ENCODE assay signal across 1 cellular context in genomic region chr2:111522231-111522768, GRCh38.
TF ChIP-seq lines count a peak whose summit lies in the region.

No MANE protein-coding gene starts in this region.

TF ChIP-seq in HepG2, 621 proteins besides CTCF, POLR2A, EP300 and RAD21 (continued from another document and continues in another):
- TF ChIP-seq, protein P1, sequence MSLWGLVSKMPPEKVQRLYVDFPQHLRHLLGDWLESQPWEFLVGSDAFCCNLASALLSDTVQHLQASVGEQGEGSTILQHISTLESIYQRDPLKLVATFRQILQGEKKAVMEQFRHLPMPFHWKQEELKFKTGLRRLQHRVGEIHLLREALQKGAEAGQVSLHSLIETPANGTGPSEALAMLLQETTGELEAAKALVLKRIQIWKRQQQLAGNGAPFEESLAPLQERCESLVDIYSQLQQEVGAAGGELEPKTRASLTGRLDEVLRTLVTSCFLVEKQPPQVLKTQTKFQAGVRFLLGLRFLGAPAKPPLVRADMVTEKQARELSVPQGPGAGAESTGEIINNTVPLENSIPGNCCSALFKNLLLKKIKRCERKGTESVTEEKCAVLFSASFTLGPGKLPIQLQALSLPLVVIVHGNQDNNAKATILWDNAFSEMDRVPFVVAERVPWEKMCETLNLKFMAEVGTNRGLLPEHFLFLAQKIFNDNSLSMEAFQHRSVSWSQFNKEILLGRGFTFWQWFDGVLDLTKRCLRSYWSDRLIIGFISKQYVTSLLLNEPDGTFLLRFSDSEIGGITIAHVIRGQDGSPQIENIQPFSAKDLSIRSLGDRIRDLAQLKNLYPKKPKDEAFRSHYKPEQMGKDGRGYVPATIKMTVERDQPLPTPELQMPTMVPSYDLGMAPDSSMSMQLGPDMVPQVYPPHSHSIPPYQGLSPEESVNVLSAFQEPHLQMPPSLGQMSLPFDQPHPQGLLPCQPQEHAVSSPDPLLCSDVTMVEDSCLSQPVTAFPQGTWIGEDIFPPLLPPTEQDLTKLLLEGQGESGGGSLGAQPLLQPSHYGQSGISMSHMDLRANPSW (CRISPR knock-in tag; IDR thresholded peaks at IDR 0.05; ENCODE audit: borderline replicate concordance): no peak
- TF ChIP-seq SRF (IDR thresholded peaks at IDR 0.05; ENCODE audit: low read depth, low read length) (no peak), RFXAP (CRISPR knock-in tag; IDR thresholded peaks at IDR 0.05; ENCODE audit: borderline replicate concordance) (no peak), ZNF772 (CRISPR knock-in tag; IDR thresholded peaks at IDR 0.05) (no peak), BRCA1 (CRISPR knock-in tag; IDR thresholded peaks at IDR 0.05) (no peak), ZNF878 (CRISPR knock-in tag; IDR thresholded peaks at IDR 0.05) (no peak), HNRNPLL (IDR thresholded peaks at IDR 0.05; ENCODE audit: low read depth, low read length, poor library complexity, severe bottlenecking) (no peak), YEATS2 (CRISPR knock-in tag; IDR thresholded peaks at IDR 0.05; ENCODE audit: borderline replicate concordance) (no peak), ONECUT2 (CRISPR knock-in tag; IDR thresholded peaks at IDR 0.05) (no peak), ZNF468 (CRISPR knock-in tag; IDR thresholded peaks at IDR 0.05) (no peak), KLF12 (CRISPR knock-in tag; IDR thresholded peaks at IDR 0.05; ENCODE audit: borderline replicate concordance) (no peak), ZNF564 (CRISPR knock-in tag; IDR thresholded peaks at IDR 0.05) (no peak), TRIM24 (CRISPR knock-in tag; IDR thresholded peaks at IDR 0.05) (no peak), ZNF180 (CRISPR knock-in tag; IDR thresholded peaks at IDR 0.05; ENCODE audit: borderline replicate concordance, low read depth) (no peak), ZNF629 (CRISPR knock-in tag; conservative IDR thresholded peaks at IDR 0.05) (peak; percentile 98), DR1 (CRISPR knock-in tag; IDR thresholded peaks at IDR 0.05) (no peak), AHR (CRISPR knock-in tag; IDR thresholded peaks at IDR 0.05) (no peak), FOXK1 (CRISPR knock-in tag; IDR thresholded peaks at IDR 0.05; ENCODE audit: borderline replicate concordance, low read depth) (peak; percentile 57; the same call in 1 of the 2 replicates), SOX13 (IDR thresholded peaks at IDR 0.05) (no peak), SOX13 (CRISPR knock-in tag; conservative IDR thresholded peaks at IDR 0.05 in 1 of 2, IDR thresholded peaks at IDR 0.05 in 1 of 2) (peak in 1 of 2 experiments; percentile 87; a peak in 2 of 4 replicates), ZNF749 (CRISPR knock-in tag; IDR thresholded peaks at IDR 0.05; ENCODE audit: borderline replicate concordance) (no peak), SMYD3 (CRISPR knock-in tag; IDR thresholded peaks at IDR 0.05) (no peak), HDAC2 (CRISPR knock-in tag; IDR thresholded peaks at IDR 0.05) (no peak), ZNF703 (CRISPR knock-in tag; IDR thresholded peaks at IDR 0.05; ENCODE audit: borderline replicate concordance) (no peak), TEF (CRISPR knock-in tag; IDR thresholded peaks at IDR 0.05) (no peak), ZNF33A (CRISPR knock-in tag; IDR thresholded peaks at IDR 0.05; ENCODE audit: borderline replicate concordance) (no peak), CEBPB (IDR thresholded peaks at IDR 0.05; ENCODE audit: borderline replicate concordance, low read depth, low read length) (peak; percentile 50; the same call in 1 of the 2 replicates), SNAI1 (CRISPR knock-in tag; IDR thresholded peaks at IDR 0.05; ENCODE audit: borderline replicate concordance) (no peak), PRPF4 (IDR thresholded peaks at IDR 0.05; ENCODE audit: low read depth, low read length, poor library complexity, severe bottlenecking) (no peak), NR2F6 (IDR thresholded peaks at IDR 0.05) (peak; percentile 56), NR2F6 (CRISPR knock-in tag; IDR thresholded peaks at IDR 0.05) (peak; percentile 76; the same call in 1 of the 2 replicates), PBX2 (CRISPR knock-in tag; IDR thresholded peaks at IDR 0.05) (no peak), SMARCE1 (IDR thresholded peaks at IDR 0.05; ENCODE audit: borderline replicate concordance) (no peak), U2AF1 (optimal IDR thresholded peaks at IDR 0.05; ENCODE audit: low read depth, low read length) (no peak), SIN3A (IDR thresholded peaks at IDR 0.05; ENCODE audit: borderline replicate concordance, low read depth, low read length) (no peak), ZNF160 (CRISPR knock-in tag; IDR thresholded peaks at IDR 0.05) (no peak), RCOR2 (CRISPR knock-in tag; IDR thresholded peaks at IDR 0.05) (peak; percentile 80), ZNF331 (CRISPR knock-in tag; IDR thresholded peaks at IDR 0.05) (peak; percentile 60; the same call in 1 of the 2 replicates), ZNF101 (CRISPR knock-in tag; IDR thresholded peaks at IDR 0.05; ENCODE audit: borderline replicate concordance, low read depth) (no peak), TBX3 (IDR thresholded peaks at IDR 0.05; ENCODE audit: borderline replicate concordance) (no peak), ZNF792 (CRISPR knock-in tag; IDR thresholded peaks at IDR 0.05) (0 out of 2 replicates have a peak, but pooled peaks have one; percentile 46), ZNF572 (CRISPR knock-in tag; IDR thresholded peaks at IDR 0.05) (no peak), FOXP4 (CRISPR knock-in tag; IDR thresholded peaks at IDR 0.05) (no peak), ZNF557 (CRISPR knock-in tag; IDR thresholded peaks at IDR 0.05) (no peak), CENPT (CRISPR knock-in tag; IDR thresholded peaks at IDR 0.05; ENCODE audit: low read depth) (no peak), RELA (CRISPR knock-in tag; IDR thresholded peaks at IDR 0.05) (no peak), NFE2L1 (CRISPR knock-in tag; IDR thresholded peaks at IDR 0.05; ENCODE audit: borderline replicate concordance) (no peak), HDAC6 (IDR thresholded peaks at IDR 0.05; ENCODE audit: low read depth, low read length) (no peak), ZNF788 (CRISPR knock-in tag; IDR thresholded peaks at IDR 0.05; ENCODE audit: borderline replicate concordance) (no peak; the same call in 1 of the 2 replicates)
- TF ChIP-seq, protein P2, sequence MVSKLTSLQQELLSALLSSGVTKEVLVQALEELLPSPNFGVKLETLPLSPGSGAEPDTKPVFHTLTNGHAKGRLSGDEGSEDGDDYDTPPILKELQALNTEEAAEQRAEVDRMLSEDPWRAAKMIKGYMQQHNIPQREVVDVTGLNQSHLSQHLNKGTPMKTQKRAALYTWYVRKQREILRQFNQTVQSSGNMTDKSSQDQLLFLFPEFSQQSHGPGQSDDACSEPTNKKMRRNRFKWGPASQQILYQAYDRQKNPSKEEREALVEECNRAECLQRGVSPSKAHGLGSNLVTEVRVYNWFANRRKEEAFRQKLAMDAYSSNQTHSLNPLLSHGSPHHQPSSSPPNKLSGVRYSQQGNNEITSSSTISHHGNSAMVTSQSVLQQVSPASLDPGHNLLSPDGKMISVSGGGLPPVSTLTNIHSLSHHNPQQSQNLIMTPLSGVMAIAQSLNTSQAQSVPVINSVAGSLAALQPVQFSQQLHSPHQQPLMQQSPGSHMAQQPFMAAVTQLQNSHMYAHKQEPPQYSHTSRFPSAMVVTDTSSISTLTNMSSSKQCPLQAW (CRISPR knock-in tag; IDR thresholded peaks at IDR 0.05): no peak
- TF ChIP-seq, protein P3, sequence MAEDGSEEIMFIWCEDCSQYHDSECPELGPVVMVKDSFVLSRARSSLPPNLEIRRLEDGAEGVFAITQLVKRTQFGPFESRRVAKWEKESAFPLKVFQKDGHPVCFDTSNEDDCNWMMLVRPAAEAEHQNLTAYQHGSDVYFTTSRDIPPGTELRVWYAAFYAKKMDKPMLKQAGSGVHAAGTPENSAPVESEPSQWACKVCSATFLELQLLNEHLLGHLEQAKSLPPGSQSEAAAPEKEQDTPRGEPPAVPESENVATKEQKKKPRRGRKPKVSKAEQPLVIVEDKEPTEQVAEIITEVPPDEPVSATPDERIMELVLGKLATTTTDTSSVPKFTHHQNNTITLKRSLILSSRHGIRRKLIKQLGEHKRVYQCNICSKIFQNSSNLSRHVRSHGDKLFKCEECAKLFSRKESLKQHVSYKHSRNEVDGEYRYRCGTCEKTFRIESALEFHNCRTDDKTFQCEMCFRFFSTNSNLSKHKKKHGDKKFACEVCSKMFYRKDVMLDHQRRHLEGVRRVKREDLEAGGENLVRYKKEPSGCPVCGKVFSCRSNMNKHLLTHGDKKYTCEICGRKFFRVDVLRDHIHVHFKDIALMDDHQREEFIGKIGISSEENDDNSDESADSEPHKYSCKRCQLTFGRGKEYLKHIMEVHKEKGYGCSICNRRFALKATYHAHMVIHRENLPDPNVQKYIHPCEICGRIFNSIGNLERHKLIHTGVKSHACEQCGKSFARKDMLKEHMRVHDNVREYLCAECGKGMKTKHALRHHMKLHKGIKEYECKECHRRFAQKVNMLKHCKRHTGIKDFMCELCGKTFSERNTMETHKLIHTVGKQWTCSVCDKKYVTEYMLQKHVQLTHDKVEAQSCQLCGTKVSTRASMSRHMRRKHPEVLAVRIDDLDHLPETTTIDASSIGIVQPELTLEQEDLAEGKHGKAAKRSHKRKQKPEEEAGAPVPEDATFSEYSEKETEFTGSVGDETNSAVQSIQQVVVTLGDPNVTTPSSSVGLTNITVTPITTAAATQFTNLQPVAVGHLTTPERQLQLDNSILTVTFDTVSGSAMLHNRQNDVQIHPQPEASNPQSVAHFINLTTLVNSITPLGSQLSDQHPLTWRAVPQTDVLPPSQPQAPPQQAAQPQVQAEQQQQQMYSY (CRISPR knock-in tag; IDR thresholded peaks at IDR 0.05): no peak
- TF ChIP-seq, protein P4, sequence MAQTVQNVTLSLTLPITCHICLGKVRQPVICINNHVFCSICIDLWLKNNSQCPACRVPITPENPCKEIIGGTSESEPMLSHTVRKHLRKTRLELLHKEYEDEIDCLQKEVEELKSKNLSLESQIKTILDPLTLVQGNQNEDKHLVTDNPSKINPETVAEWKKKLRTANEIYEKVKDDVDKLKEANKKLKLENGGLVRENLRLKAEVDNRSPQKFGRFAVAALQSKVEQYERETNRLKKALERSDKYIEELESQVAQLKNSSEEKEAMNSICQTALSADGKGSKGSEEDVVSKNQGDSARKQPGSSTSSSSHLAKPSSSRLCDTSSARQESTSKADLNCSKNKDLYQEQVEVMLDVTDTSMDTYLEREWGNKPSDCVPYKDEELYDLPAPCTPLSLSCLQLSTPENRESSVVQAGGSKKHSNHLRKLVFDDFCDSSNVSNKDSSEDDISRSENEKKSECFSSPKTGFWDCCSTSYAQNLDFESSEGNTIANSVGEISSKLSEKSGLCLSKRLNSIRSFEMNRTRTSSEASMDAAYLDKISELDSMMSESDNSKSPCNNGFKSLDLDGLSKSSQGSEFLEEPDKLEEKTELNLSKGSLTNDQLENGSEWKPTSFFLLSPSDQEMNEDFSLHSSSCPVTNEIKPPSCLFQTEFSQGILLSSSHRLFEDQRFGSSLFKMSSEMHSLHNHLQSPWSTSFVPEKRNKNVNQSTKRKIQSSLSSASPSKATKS (CRISPR knock-in tag; IDR thresholded peaks at IDR 0.05): no peak
- TF ChIP-seq, protein P5, sequence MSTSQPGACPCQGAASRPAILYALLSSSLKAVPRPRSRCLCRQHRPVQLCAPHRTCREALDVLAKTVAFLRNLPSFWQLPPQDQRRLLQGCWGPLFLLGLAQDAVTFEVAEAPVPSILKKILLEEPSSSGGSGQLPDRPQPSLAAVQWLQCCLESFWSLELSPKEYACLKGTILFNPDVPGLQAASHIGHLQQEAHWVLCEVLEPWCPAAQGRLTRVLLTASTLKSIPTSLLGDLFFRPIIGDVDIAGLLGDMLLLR (CRISPR knock-in tag; IDR thresholded peaks at IDR 0.05): no peak
- TF ChIP-seq, protein P6, sequence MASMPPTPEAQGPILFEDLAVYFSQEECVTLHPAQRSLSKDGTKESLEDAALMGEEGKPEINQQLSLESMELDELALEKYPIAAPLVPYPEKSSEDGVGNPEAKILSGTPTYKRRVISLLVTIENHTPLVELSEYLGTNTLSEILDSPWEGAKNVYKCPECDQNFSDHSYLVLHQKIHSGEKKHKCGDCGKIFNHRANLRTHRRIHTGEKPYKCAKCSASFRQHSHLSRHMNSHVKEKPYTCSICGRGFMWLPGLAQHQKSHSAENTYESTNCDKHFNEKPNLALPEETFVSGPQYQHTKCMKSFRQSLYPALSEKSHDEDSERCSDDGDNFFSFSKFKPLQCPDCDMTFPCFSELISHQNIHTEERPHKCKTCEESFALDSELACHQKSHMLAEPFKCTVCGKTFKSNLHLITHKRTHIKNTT (CRISPR knock-in tag; IDR thresholded peaks at IDR 0.05): no peak
- TF ChIP-seq, protein P7, sequence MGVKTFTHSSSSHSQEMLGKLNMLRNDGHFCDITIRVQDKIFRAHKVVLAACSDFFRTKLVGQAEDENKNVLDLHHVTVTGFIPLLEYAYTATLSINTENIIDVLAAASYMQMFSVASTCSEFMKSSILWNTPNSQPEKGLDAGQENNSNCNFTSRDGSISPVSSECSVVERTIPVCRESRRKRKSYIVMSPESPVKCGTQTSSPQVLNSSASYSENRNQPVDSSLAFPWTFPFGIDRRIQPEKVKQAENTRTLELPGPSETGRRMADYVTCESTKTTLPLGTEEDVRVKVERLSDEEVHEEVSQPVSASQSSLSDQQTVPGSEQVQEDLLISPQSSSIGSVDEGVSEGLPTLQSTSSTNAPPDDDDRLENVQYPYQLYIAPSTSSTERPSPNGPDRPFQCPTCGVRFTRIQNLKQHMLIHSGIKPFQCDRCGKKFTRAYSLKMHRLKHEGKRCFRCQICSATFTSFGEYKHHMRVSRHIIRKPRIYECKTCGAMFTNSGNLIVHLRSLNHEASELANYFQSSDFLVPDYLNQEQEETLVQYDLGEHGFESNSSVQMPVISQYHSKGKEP (CRISPR knock-in tag; IDR thresholded peaks at IDR 0.05): no peak
